Comparison of ENCODE assay signal across 9 cellular contexts in the genomic region with DNA sequence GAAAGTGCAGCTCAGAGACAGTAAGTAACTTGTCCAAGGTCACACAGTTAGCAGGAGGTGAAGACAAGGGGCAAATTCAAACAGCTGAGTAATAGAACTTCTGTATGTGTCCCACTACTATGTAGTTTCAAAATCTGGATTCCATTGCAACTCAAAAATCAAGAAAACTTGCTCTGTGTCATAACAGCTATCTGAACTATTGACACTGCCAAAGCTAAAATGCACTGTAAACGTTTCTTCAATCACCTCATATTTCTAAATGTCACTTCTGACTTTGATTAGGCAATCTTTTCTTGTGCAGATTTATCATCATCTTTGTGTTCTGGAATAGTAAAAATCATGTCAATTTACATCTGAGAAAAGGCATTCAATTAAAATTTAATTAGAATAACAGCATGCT.
"Had no signal": no experiment of that assay in that cellular context is flagged by ENCODE, and none has a peak within 500 bp of the region (broad histone marks: within the 10 kb centered on the region; RNA-seq: fewer than 3 reads in every experiment).

No MANE protein-coding gene starts in this region.

- H3K36me3 ChIP-seq: WERI-Rb-1 had no signal

- ATAC-seq: activated CD4-positive, alpha-beta T cell treated with anti-CD3 and anti-CD28 coated beads for 36 hours; activated CD8-positive, alpha-beta memory T cell treated with anti-CD3 and anti-CD28 coated beads, Interleukin-2, amount 10 ng/mL, durations not matched to agents 7 days and 5 days; activated CD8-positive, alpha-beta T cell treated with anti-CD3 and anti-CD28 coated beads for 36 hours; activated CD8-positive, alpha-beta T cell treated with anti-CD3 and anti-CD28 coated beads, Interleukin-2, amount 10 ng/mL, durations not matched to agents 7 days and 5 days; T-cell; T-helper 17 cell; WTC11 had no signal

- H3K27ac ChIP-seq: VCaP, WERI-Rb-1 had no signal
